21 cellular contexts compared by ENCODE assay signal in the genomic region with DNA sequence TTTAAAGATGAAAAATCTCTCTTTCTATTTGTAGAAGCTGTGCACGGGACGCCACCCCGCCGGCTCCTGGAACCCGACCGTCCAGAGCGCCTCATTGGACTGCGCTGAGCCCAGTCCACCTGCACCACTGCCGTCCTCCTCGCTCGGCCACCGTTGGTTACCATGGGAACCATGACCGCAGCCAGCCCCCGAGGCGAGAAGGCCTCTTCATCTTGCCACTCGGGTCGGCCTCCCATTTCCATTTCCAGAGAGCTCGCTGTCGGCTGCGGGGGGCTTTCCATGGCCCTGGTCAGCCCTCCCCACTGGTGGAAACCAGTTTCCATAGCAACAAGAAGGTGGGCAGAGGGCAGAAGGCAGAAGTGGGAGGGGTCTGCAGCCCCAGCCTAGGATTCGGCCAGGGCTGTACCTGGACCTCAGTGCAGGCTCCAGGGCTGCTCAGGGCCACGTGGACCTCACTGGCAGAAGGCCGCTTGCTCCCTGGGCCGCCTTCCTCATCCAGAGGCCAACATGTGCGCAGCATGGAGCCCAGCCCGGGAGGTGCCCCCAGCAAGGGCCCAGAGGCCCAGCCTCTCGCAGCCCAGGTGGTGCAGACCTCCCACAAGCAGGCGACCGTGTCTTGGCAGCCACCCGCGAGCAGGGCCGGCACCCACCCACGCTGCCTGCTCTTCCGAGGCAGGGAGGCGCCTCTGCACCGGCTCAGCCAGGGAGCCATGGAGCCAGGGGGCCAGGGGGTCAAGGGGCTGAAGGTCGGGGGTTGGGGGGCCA.
"Had no signal": no experiment of that assay in that cellular context is flagged by ENCODE, and none has a peak within 500 bp of the region (broad histone marks: within the 10 kb centered on the region; RNA-seq: fewer than 3 reads in every experiment).

No MANE protein-coding gene starts in this region.

- H3K4me3 ChIP-seq: adrenal gland, esophagus squamous epithelium, prostate gland, skin epidermis, stomach had no signal

- H3K27me3 ChIP-seq: adrenal gland, testis had no signal

- H3K27ac Mint-ChIP-seq: activated CD8-positive, alpha-beta T cell treated with anti-CD3 and anti-CD28 coated beads for 36 hours; activated naive CD4-positive, alpha-beta T cell treated with anti-CD3 and anti-CD28 coated beads, Interleukin-2, amount 50 U/mL, for 24 hours; natural killer cell; stimulated activated effector memory CD8-positive, alpha-beta T cell treated with anti-CD3 and anti-CD28 coated beads, Interleukin-12 subunit alpha, Interleukin-12 subunit beta, amount 100 ng/mL, for 72 hours; T-helper 2 cell treated with Interferon-gamma antibody and Interleukin-4, amounts not matched to agents 5 μg/mL and 100 μg/mL, for 36 hours; type B pancreatic cell had no signal

- FAIRE-seq: bronchial epithelial cell, TTC549 had no signal

- H3K4me1 Mint-ChIP-seq: activated naive CD4-positive, alpha-beta T cell treated with anti-CD3 and anti-CD28 coated beads, Interleukin-2, amount 50 U/mL, for 24 hours; natural killer cell; stimulated activated effector memory CD8-positive, alpha-beta T cell treated with anti-CD3 and anti-CD28 coated beads, Interleukin-12 subunit alpha, Interleukin-12 subunit beta, amount 100 ng/mL, for 72 hours had no signal

- H3K36me3 ChIP-seq: adrenal gland, esophagus squamous epithelium, prostate gland, stomach had no signal

- H3K4me3 Mint-ChIP-seq: activated CD8-positive, alpha-beta T cell treated with anti-CD3 and anti-CD28 coated beads for 36 hours; activated naive CD4-positive, alpha-beta T cell treated with anti-CD3 and anti-CD28 coated beads, Interleukin-2, amount 50 U/mL, for 24 hours; natural killer cell; stimulated activated effector memory CD8-positive, alpha-beta T cell treated with anti-CD3 and anti-CD28 coated beads, Interleukin-12 subunit alpha, Interleukin-12 subunit beta, amount 100 ng/mL, for 72 hours; T-helper 2 cell treated with Interferon-gamma antibody and Interleukin-4, amounts not matched to agents 5 μg/mL and 100 μg/mL, for 36 hours; type B pancreatic cell had no signal

- ATAC-seq: activated CD8-positive, alpha-beta T cell treated with anti-CD3 and anti-CD28 coated beads for 36 hours; natural killer cell; right cardiac atrium; stimulated activated effector memory CD8-positive, alpha-beta T cell treated with anti-CD3 and anti-CD28 coated beads, Interleukin-12 subunit alpha, Interleukin-12 subunit beta, amount 100 ng/mL, for 72 hours had no signal

- H3K36me3 Mint-ChIP-seq: activated naive CD4-positive, alpha-beta T cell treated with anti-CD3 and anti-CD28 coated beads, Interleukin-2, amount 50 U/mL, for 24 hours; natural killer cell; stimulated activated effector memory CD8-positive, alpha-beta T cell treated with anti-CD3 and anti-CD28 coated beads, Interleukin-12 subunit alpha, Interleukin-12 subunit beta, amount 100 ng/mL, for 72 hours; type B pancreatic cell had no signal

- H3K9me3 Mint-ChIP-seq: activated CD8-positive, alpha-beta T cell treated with anti-CD3 and anti-CD28 coated beads for 36 hours; activated naive CD4-positive, alpha-beta T cell treated with anti-CD3 and anti-CD28 coated beads, Interleukin-2, amount 50 U/mL, for 24 hours; natural killer cell; stimulated activated effector memory CD8-positive, alpha-beta T cell treated with anti-CD3 and anti-CD28 coated beads, Interleukin-12 subunit alpha, Interleukin-12 subunit beta, amount 100 ng/mL, for 72 hours; T-helper 2 cell treated with Interferon-gamma antibody and Interleukin-4, amounts not matched to agents 5 μg/mL and 100 μg/mL, for 36 hours; type B pancreatic cell had no signal

- H3K27me3 Mint-ChIP-seq: activated CD8-positive, alpha-beta T cell treated with anti-CD3 and anti-CD28 coated beads for 36 hours had no signal

- DNase-seq: activated CD8-positive, alpha-beta T cell treated with anti-CD3 and anti-CD28 coated beads for 36 hours; activated gamma-delta T cell; adrenal gland; cerebellar nuclear complex; effector CD4-positive, alpha-beta T cell; esophagus squamous epithelium; mesendoderm; natural killer cell; occipital lobe; right cardiac atrium; stimulated activated CD4-positive, alpha-beta T cell treated with anti-CD3 and anti-CD28 coated beads, Interleukin-4, amount 100 ng/mL, for 24 hours; stomach; testis had no signal
